8 cellular contexts compared by ENCODE assay signal in the genomic region with DNA sequence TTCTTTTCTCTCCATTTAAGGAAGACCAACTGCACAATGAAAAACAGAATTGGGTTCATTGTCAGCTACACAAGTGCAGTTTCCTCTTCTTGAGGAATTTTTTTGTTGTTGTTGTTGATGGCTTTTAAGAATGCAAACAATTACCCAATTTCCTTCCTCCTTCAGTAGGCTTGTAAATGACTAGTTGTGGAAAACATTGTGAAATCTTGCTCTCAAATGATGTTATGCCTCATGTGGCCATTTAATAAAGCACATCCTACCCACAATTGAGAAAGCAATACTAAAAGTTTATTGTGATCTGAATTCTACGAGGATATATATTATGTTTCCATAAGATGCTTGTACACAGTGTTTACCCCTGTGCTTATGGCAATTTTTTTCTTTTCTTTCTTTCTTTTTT.
DNase-seq lines count a peak whose midpoint lies in the region; ATAC-seq and TF ChIP-seq lines count a peak whose summit lies in the region.

No MANE protein-coding gene starts in this region.

- H3K36me3 Mint-ChIP-seq in CD8-positive, alpha-beta T cell = no peaks in the 10 kb centered on the region
- no peaks in the 10 kb centered on the region for H3K36me3 Mint-ChIP-seq in activated T-helper 2 cell treated with anti-CD3 and anti-CD28 coated beads, Interferon-gamma antibody, Interleukin-2, Interleukin-4, amounts not matched to agents 10 μg/mL and 5 μg/mL and 100 μg/mL, durations not matched to agents 14 hours and 24 hours and 36 hours (ENCODE audit: low read depth)

- peaks cover 3% of the 10 kb centered on the region for H3K4me1 Mint-ChIP-seq in CD8-positive, alpha-beta T cell (ENCODE audit: low read depth)
- peaks cover 4% of the 10 kb centered on the region for H3K4me1 Mint-ChIP-seq in activated T-helper 2 cell treated with anti-CD3 and anti-CD28 coated beads, Interferon-gamma antibody, Interleukin-2, Interleukin-4, amounts not matched to agents 10 μg/mL and 5 μg/mL and 100 μg/mL, durations not matched to agents 14 hours and 24 hours and 36 hours (ENCODE audit: low read depth)

- CTCF ChIA-PET in CD8-positive, alpha-beta T cell (lab: Charles Lee) = interaction anchor here (0.6 kb wide), 1 partner anchor 74 kb away, joined by 3 read pairs; no protein-coding TSS in a partner anchor

- no peaks in the 10 kb centered on the region for H3K27me3 Mint-ChIP-seq in CD8-positive, alpha-beta T cell (ENCODE audit: low read depth)
- peaks cover 12% of the 10 kb centered on the region for H3K27me3 Mint-ChIP-seq in activated T-helper 2 cell treated with anti-CD3 and anti-CD28 coated beads, Interferon-gamma antibody, Interleukin-2, Interleukin-4, amounts not matched to agents 10 μg/mL and 5 μg/mL and 100 μg/mL, durations not matched to agents 14 hours and 24 hours and 36 hours (ENCODE audit: low read depth)

- no peaks in the 10 kb centered on the region for H3K27me3 ChIP-seq in CD8-positive, alpha-beta T cell (ENCODE audit: insufficient read depth, low read length)
- no peaks in the 10 kb centered on the region for H3K27me3 ChIP-seq in left lung

- TF ChIP-seq CTCF in CD8-positive, alpha-beta T cell (IDR thresholded peaks at IDR 0.05) = peak; percentile 40
- TF ChIP-seq CTCF in left lung (IDR thresholded peaks at IDR 0.05) = peak; percentile 32 to 41
- TF ChIP-seq CTCF in lower leg skin (IDR thresholded peaks at IDR 0.05) = no peak

- H3K4me1 ChIP-seq in CD8-positive, alpha-beta T cell (ENCODE audit: insufficient read depth, low read length) = no peaks in the 10 kb centered on the region
- peaks cover 0 to 13% of the 10 kb centered on the region in 2 donors for H3K4me1 ChIP-seq in left lung

- no peak for TF ChIP-seq POLR2A in lower leg skin (IDR thresholded peaks at IDR 0.05)

- WGBS in lower leg skin, 2 donors = 35% methylated on average over 1 of the region's 1 CpG

- POLR2A ChIA-PET in CD8-positive, alpha-beta T cell (lab: Charles Lee) = no interaction called here

- no peak overlapping the region for H3K4me3 Mint-ChIP-seq in CD8-positive, alpha-beta T cell
- no peak overlapping the region for H3K4me3 Mint-ChIP-seq in activated T-helper 2 cell treated with anti-CD3 and anti-CD28 coated beads, Interferon-gamma antibody, Interleukin-2, Interleukin-4, amounts not matched to agents 10 μg/mL and 5 μg/mL and 100 μg/mL, durations not matched to agents 14 hours and 24 hours and 36 hours (ENCODE audit: low read depth)

- intact Hi-C loops in CD8-positive, alpha-beta T cell (cut with DNase I, micrococcal nuclease) = no loop called here
- intact Hi-C loops in left lung (cut with DNase I) = no loop called here
- intact Hi-C loops in activated T-helper 2 cell treated with anti-CD3 and anti-CD28 coated beads, Interferon-gamma antibody, Interleukin-2, Interleukin-4, amounts not matched to agents 10 μg/mL and 5 μg/mL and 100 μg/mL, durations not matched to agents 14 hours and 24 hours and 36 hours (cut with micrococcal nuclease) = no loop called here
- intact Hi-C loops in lower leg skin (cut with DNase I; ENCODE audit: low total_unique reads) = no loop called here

- H3K27ac Mint-ChIP-seq in CD8-positive, alpha-beta T cell = no peak overlapping the region
- no peak overlapping the region for H3K27ac Mint-ChIP-seq in activated T-helper 2 cell treated with anti-CD3 and anti-CD28 coated beads, Interferon-gamma antibody, Interleukin-2, Interleukin-4, amounts not matched to agents 10 μg/mL and 5 μg/mL and 100 μg/mL, durations not matched to agents 14 hours and 24 hours and 36 hours

- no peaks in the 10 kb centered on the region for H3K36me3 ChIP-seq in CD8-positive, alpha-beta T cell (ENCODE audit: insufficient read depth, low read length)
- no peaks in the 10 kb centered on the region for H3K36me3 ChIP-seq in left lung

- H3K9me3 ChIP-seq in CD8-positive, alpha-beta T cell (ENCODE audit: low read length) = no peaks in the 10 kb centered on the region
- no peaks in the 10 kb centered on the region for H3K9me3 ChIP-seq in left lung

- no peak overlapping the region for H3K27ac ChIP-seq in CD8-positive, alpha-beta T cell (ENCODE audit: low read depth, low read length)
- peak overlapping the region in 1 of 2 donors; percentile 51 for H3K27ac ChIP-seq in left lung

- no peak for ATAC-seq in CD8-positive, alpha-beta T cell
- ATAC-seq in HG03097 (IDR thresholded peaks at IDR 0.05; ENCODE audit: low FRiP score, unreplicated experiment) (peak; percentile 54), left lung (peak; percentile 59)

- no peak for DNase-seq in CD8-positive, alpha-beta T cell
- DNase-seq in SKM-1 (lab: John Stamatoyannopoulos, UW; ENCODE audit: unreplicated experiment) (peak; percentile 76), left lung (no peak), NCI-H1436 (lab: John Stamatoyannopoulos, UW) (no peak), NCI-H69 (lab: John Stamatoyannopoulos, UW) (no peak), lower leg skin (ENCODE audit: low spot score in 2 of 2) (no peak)
- no peak for DNase-seq in activated T-helper 2 cell treated with anti-CD3 and anti-CD28 coated beads, Interferon-gamma antibody, Interleukin-2, Interleukin-4, amounts not matched to agents 10 μg/mL and 5 μg/mL and 100 μg/mL, durations not matched to agents 14 hours and 24 hours and 36 hours (ENCODE audit: low spot score)

- H3K4me3 ChIP-seq in CD8-positive, alpha-beta T cell (ENCODE audit: low read depth, low read length) = no peak overlapping the region
- no peak overlapping the region for H3K4me3 ChIP-seq in left lung
- no peak overlapping the region for H3K4me3 ChIP-seq in lower leg skin (ENCODE audit: low read depth, poor library complexity, severe bottlenecking)

- no peaks in the 10 kb centered on the region for H3K9me3 Mint-ChIP-seq in CD8-positive, alpha-beta T cell
- no peaks in the 10 kb centered on the region for H3K9me3 Mint-ChIP-seq in activated T-helper 2 cell treated with anti-CD3 and anti-CD28 coated beads, Interferon-gamma antibody, Interleukin-2, Interleukin-4, amounts not matched to agents 10 μg/mL and 5 μg/mL and 100 μg/mL, durations not matched to agents 14 hours and 24 hours and 36 hours

Comparison
In these comparisons a context has a peak if more than half of its experiments do, and no peak if none do; other contexts are left out.
1. CTCF ChIP-seq: peak in CD8-positive, alpha-beta T cell (single experiment) and left lung (2 of 2); none in lower leg skin (0 of 3).